Comparison of ENCODE assay signal across 14 cellular contexts in the genomic region with DNA sequence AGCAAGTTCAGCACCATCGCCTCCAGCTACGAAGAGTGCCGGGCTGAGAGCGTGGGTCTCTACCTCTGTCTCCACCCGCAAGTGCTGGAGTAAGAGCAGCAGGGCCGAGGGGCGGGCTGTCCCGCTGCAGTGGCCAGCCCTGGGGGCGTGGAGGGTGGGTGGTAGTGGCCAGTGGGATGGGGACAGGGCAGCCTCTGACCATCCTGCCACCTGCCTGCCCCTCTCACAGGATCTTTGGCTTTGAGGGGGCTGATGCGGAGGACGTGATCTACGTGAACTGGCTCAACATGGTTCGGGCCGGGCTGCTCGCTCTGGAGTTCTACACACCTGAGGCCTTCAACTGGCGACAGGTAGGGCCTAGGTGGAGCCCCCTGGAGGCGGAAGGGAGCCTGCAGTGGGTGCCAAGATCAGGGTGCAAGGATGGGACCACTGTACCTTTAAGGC. TPM values are rescaled to one million over a fixed set of nuclear protein-coding genes. Genes with fewer than 3 reads are reported as not detected.
A peak's percentile ranks its signal among the peaks of the same experiment; 100 is the strongest.
DNase-seq lines count a peak whose midpoint lies in the region; ATAC-seq and TF ChIP-seq lines count a peak whose summit lies in the region.
"Had no signal": no experiment of that assay in that cellular context is flagged by ENCODE, and none has a peak within 500 bp of the region (broad histone marks: within the 10 kb centered on the region; RNA-seq: fewer than 3 reads in every experiment).

No MANE protein-coding gene starts in this region.

- no peak overlapping the region for H3K27ac Mint-ChIP-seq in stimulated activated effector memory CD8-positive, alpha-beta T cell treated with anti-CD3 and anti-CD28 coated beads, Interleukin-12 subunit alpha, Interleukin-12 subunit beta, amount 100 ng/mL, for 72 hours
- H3K27ac Mint-ChIP-seq: natural killer cell treated with Interleukin-12 subunit alpha and Interleukin-12 subunit beta and Interleukin-15 and Interleukin-18, amount 100 ng/mL, for 72 hours had no signal

- POLR2A ChIA-PET in BJ (lab: Charles Lee), result no interaction called here

- H3F3A ChIP-seq in SU-DHL-6 (ENCODE audit: insufficient read depth), result no peaks in the 10 kb centered on the region

- intact Hi-C loops in esophagus squamous epithelium (cut with DNase I), result no loop called here

- peaks cover 25% of the 10 kb centered on the region for H3K36me3 ChIP-seq in BJ (ENCODE audit: control insufficient read depth, insufficient read depth, low read length)
- H3K36me3 ChIP-seq in SU-DHL-6 (ENCODE audit: low read length), result no peaks in the 10 kb centered on the region
- peaks cover 9 to 99% (median 21%) of the 10 kb centered on the region in 3 donors for H3K36me3 ChIP-seq in esophagus squamous epithelium

- no CpG with 5 or more reads among the region's 17 CpGs for whole genome bisulfite sequencing in esophagus squamous epithelium, 2 donors

- H3K4me1 ChIP-seq in esophagus squamous epithelium, result no peaks in the 10 kb centered on the region
- H3K4me1 ChIP-seq: testis had no signal

- H3K4me3 ChIP-seq in BJ (ENCODE audit: low read depth, low read length) (no peak overlapping the region), SU-DHL-6 (ENCODE audit: insufficient read depth, low read length, poor library complexity, severe bottlenecking) (no peak overlapping the region), esophagus squamous epithelium (no peak overlapping the region)
- H3K4me3 ChIP-seq: testis had no signal

- H3K4me1 Mint-ChIP-seq in stimulated activated effector memory CD8-positive, alpha-beta T cell treated with anti-CD3 and anti-CD28 coated beads, Interleukin-12 subunit alpha, Interleukin-12 subunit beta, amount 100 ng/mL, for 72 hours, result no peaks in the 10 kb centered on the region

- CTCF ChIA-PET in BJ (lab: Yijun Ruan, JAX), result interaction anchor here (0.7 kb wide), 1 partner anchor 1252 kb away, joined by 3 read pairs; no protein-coding TSS in a partner anchor

- no peaks in the 10 kb centered on the region for H3K79me2 ChIP-seq in SU-DHL-6 (ENCODE audit: insufficient read depth, low read length)

- no peak overlapping the region for H3K4me3 Mint-ChIP-seq in stimulated activated effector memory CD8-positive, alpha-beta T cell treated with anti-CD3 and anti-CD28 coated beads, Interleukin-12 subunit alpha, Interleukin-12 subunit beta, amount 100 ng/mL, for 72 hours
- H3K4me3 Mint-ChIP-seq: natural killer cell treated with Interleukin-12 subunit alpha and Interleukin-12 subunit beta and Interleukin-15 and Interleukin-18, amount 100 ng/mL, for 72 hours had no signal

- no peak for TF ChIP-seq POLR2A in esophagus squamous epithelium (IDR thresholded peaks at IDR 0.05)

- H3K27me3 ChIP-seq in BJ (ENCODE audit: control insufficient read depth, insufficient read depth, low read length) (no peaks in the 10 kb centered on the region), SU-DHL-6 (ENCODE audit: low read length) (no peaks in the 10 kb centered on the region), esophagus squamous epithelium (no peaks in the 10 kb centered on the region)
- H3K27me3 ChIP-seq: testis had no signal

- peaks cover 71% of the 10 kb centered on the region for H3K36me3 Mint-ChIP-seq in stimulated activated effector memory CD8-positive, alpha-beta T cell treated with anti-CD3 and anti-CD28 coated beads, Interleukin-12 subunit alpha, Interleukin-12 subunit beta, amount 100 ng/mL, for 72 hours
- H3K36me3 Mint-ChIP-seq: natural killer cell treated with Interleukin-12 subunit alpha and Interleukin-12 subunit beta and Interleukin-15 and Interleukin-18, amount 100 ng/mL, for 72 hours had no signal

- H3K9me3 ChIP-seq in SU-DHL-6 (ENCODE audit: insufficient read depth, low read length) (no peaks in the 10 kb centered on the region), esophagus squamous epithelium (no peaks in the 10 kb centered on the region)
- H3K9me3 ChIP-seq: testis had no signal

- no peak overlapping the region for H2AFZ ChIP-seq in SU-DHL-6 (ENCODE audit: low read depth, low read length, severe bottlenecking)

- H3K9ac ChIP-seq in SU-DHL-6 (ENCODE audit: low read length), result no peak overlapping the region

- no peak overlapping the region for H3K27ac ChIP-seq in SU-DHL-6 (ENCODE audit: low read depth, low read length)
- no peak overlapping the region for H3K27ac ChIP-seq in esophagus squamous epithelium
- H3K27ac ChIP-seq: testis had no signal

- ATAC-seq in GM18858 (IDR thresholded peaks at IDR 0.05; ENCODE audit: unreplicated experiment) (no peak), GM19455 (IDR thresholded peaks at IDR 0.05; ENCODE audit: unreplicated experiment) (no peak)
- ATAC-seq in stimulated activated effector memory CD8-positive, alpha-beta T cell treated with anti-CD3 and anti-CD28 coated beads, Interleukin-12 subunit alpha, Interleukin-12 subunit beta, amount 100 ng/mL, for 72 hours, result no peak
- ATAC-seq: natural killer cell treated with Interleukin-12 subunit alpha and Interleukin-12 subunit beta and Interleukin-15 and Interleukin-18, amount 100 ng/mL, for 72 hours had no signal

- no peaks in the 10 kb centered on the region for H3K9me3 Mint-ChIP-seq in stimulated activated effector memory CD8-positive, alpha-beta T cell treated with anti-CD3 and anti-CD28 coated beads, Interleukin-12 subunit alpha, Interleukin-12 subunit beta, amount 100 ng/mL, for 72 hours
- H3K9me3 Mint-ChIP-seq: natural killer cell treated with Interleukin-12 subunit alpha and Interleukin-12 subunit beta and Interleukin-15 and Interleukin-18, amount 100 ng/mL, for 72 hours had no signal

- DNase-seq in BJ (ENCODE audit: low read depth) (no peak), GM10266 (ENCODE audit: extremely low spot score) (no peak), iPS-NIHi11 (ENCODE audit: low spot score) (peak; percentile 66), esophagus squamous epithelium (lab: John Stamatoyannopoulos, UW) (no peak)
- no peak for DNase-seq in stimulated activated effector memory CD8-positive, alpha-beta T cell treated with anti-CD3 and anti-CD28 coated beads, Interleukin-12 subunit alpha, Interleukin-12 subunit beta, amount 100 ng/mL, for 72 hours (ENCODE audit: low spot score in 2 of 2)
- DNase-seq: NCI-H1048, T1000, testis had no signal

- no peaks in the 10 kb centered on the region for H3K9me2 ChIP-seq in SU-DHL-6 (replicated peaks; ENCODE audit: insufficient read depth, low read length)

- TF ChIP-seq CTCF in BJ (IDR thresholded peaks at IDR 0.05; ENCODE audit: insufficient read depth, low read depth, low read length) (peak; percentile 24; the same call in 1 of the 2 replicates), GM10266 (IDR thresholded peaks at IDR 0.05; ENCODE audit: control insufficient read depth, insufficient read depth, low read depth, missing control alignments) (peak; percentile 25), SU-DHL-6 (IDR thresholded peaks at IDR 0.05; ENCODE audit: insufficient read depth, low read length, poor library complexity, severe bottlenecking) (peak; percentile 21), esophagus squamous epithelium (IDR thresholded peaks at IDR 0.05) (peak in 1 of 6 experiments; percentile 7)

- H4K20me1 ChIP-seq in SU-DHL-6 (ENCODE audit: low read depth, low read length), result no peaks in the 10 kb centered on the region

- H3K4me2 ChIP-seq in SU-DHL-6 (ENCODE audit: low read depth, low read length, poor library complexity, severe bottlenecking), result no peak overlapping the region

RNA-seq across cellular contexts. Expression of a gene that starts 15.0 kb away (rescaled TPM):
- 24.0 and 31.1 TPM in 2 replicates for polyA plus RNA-seq in BJ (2011; rRNA removed)
- polyA minus RNA-seq in BJ (2011; rRNA and poly(A)+ RNA removed), result 23.6 and 31.0 TPM in 2 replicates
- 10 to 100 TPM in 3 of 4 donors, 1 to 10 TPM in 1; 9.7 to 45.8 (median 17.1) TPM for total RNA-seq in esophagus squamous epithelium

RNA-seq across cellular contexts. Expression of a gene that starts 15.2 kb away (rescaled TPM):
- polyA plus RNA-seq in BJ (2011; rRNA removed), result 49.5 and 85.2 TPM in 2 replicates
- polyA minus RNA-seq in BJ (2011; rRNA and poly(A)+ RNA removed), result 41.9 and 55.1 TPM in 2 replicates
- total RNA-seq in esophagus squamous epithelium, result 10 to 100 TPM; 24.6 to 49.2 (median 43.5) TPM

RNA-seq across cellular contexts. Expression of a gene that starts 28.7 kb away (rescaled TPM):
- polyA plus RNA-seq in BJ (2011; rRNA removed), result 4.9 and 8.0 TPM in 2 replicates
- polyA minus RNA-seq in BJ (2011; rRNA and poly(A)+ RNA removed), result 15.5 TPM in 2 replicates
- 10 to 100 TPM in 1 of 4 donors, 1 to 10 TPM in 3; 6.3 to 17.2 (median 8.8) TPM for total RNA-seq in esophagus squamous epithelium

RNA-seq across cellular contexts. Expression of a gene that starts 50.4 kb away (rescaled TPM):
- polyA plus RNA-seq in BJ (2011; rRNA removed), result 9.1 and 11.9 TPM in 2 replicates
- polyA minus RNA-seq in BJ (2011; rRNA and poly(A)+ RNA removed), result 3.7 and 4.0 TPM in 2 replicates
- 10 to 100 TPM in 1 of 4 donors, 1 to 10 TPM in 3; 8.0 to 10.7 (median 9.5) TPM for total RNA-seq in esophagus squamous epithelium

RNA-seq across cellular contexts. Expression of a gene that starts 51.3 kb away (rescaled TPM):
- not detected in 2 replicates for polyA plus RNA-seq in BJ (2011; rRNA removed)
- polyA minus RNA-seq in BJ (2011; rRNA and poly(A)+ RNA removed), result not detected in 2 replicates
- total RNA-seq in esophagus squamous epithelium, result not detected
- total RNA-seq: glomerular endothelial cell, NCI-H460 had no signal
